8 cellular contexts compared by ENCODE assay signal in the genomic region with DNA sequence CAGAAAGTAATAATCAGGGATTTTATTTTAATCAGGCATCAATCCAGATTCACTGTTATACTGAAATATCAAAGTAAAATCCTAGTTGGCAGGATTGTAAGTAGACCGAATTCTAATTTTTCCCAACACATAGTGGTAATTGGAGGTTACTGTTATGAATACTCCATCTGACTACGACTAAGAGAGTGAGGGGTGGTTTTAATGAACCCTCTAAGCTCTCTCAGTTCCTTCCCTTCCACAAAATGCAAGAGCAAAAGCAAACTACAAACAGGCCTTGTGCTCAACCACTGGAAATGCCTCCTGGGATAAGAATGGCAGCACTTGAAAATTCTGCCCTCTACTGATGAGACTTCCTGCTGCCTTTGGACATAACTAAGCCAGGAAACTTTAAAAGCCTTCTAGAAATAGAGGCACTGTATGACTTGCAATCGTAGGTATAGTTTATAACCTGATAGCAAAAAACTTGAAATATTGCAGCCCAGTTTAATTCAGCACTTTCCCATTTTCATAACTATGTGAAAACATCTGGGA.
A peak's percentile ranks its signal among the peaks of the same experiment; 100 is the strongest.
DNase-seq lines count a peak whose midpoint lies in the region; ATAC-seq and TF ChIP-seq lines count a peak whose summit lies in the region.

No MANE protein-coding gene starts in this region.

- no peak overlapping the region for H3K4me3 Mint-ChIP-seq in activated CD4-positive, alpha-beta T cell treated with anti-CD3 and anti-CD28 coated beads, Interleukin-2, amount 10 ng/mL, durations not matched to agents 7 days and 5 days

- POLR2A ChIA-PET in OCI-LY7 (lab: Charles Lee) = interaction anchor here (0.7 to 1.0 kb wide), 2 partner anchors 9 to 185 kb away, joined by 3 to 4 read pairs; no protein-coding TSS in a partner anchor
- POLR2A ChIA-PET in activated CD4-positive, alpha-beta T cell treated with anti-CD3 and anti-CD28 coated beads, Interleukin-2, amount 10 ng/mL, durations not matched to agents 7 days and 5 days (lab: Charles Lee) = no interaction called here

- H3K4me3 ChIP-seq in cardiac muscle cell (no peak overlapping the region), right atrium auricular region (no peak overlapping the region), OCI-LY7 (ENCODE audit: low read depth, low read length, poor library complexity, severe bottlenecking) (no peak overlapping the region)

- H3K36me3 ChIP-seq in cardiac muscle cell (no peaks in the 10 kb centered on the region), right atrium auricular region (no peaks in the 10 kb centered on the region), OCI-LY7 (ENCODE audit: insufficient read depth, low read length) (peaks cover 25% of the 10 kb centered on the region)

- TF ChIP-seq CTCF in cardiac muscle cell (IDR thresholded peaks at IDR 0.05; ENCODE audit: low read depth, low read length) (peak; percentile 72), right atrium auricular region (IDR thresholded peaks at IDR 0.05) (peak in 1 of 2 donors; percentile 60), OCI-LY7 (conservative IDR thresholded peaks at IDR 0.05; ENCODE audit: low read length) (peak; percentile 53)

- ATAC-seq in HG03378 (IDR thresholded peaks at IDR 0.05; ENCODE audit: unreplicated experiment) = no peak
- ATAC-seq in GM21367 (IDR thresholded peaks at IDR 0.05; ENCODE audit: unreplicated experiment) = no peak

- H3K27ac ChIP-seq in cardiac muscle cell (no peak overlapping the region), right atrium auricular region (no peak overlapping the region), OCI-LY7 (ENCODE audit: low read depth, low read length, poor library complexity, severe bottlenecking) (no peak overlapping the region)

- no peak overlapping the region for H3K27ac Mint-ChIP-seq in activated CD4-positive, alpha-beta T cell treated with anti-CD3 and anti-CD28 coated beads, Interleukin-2, amount 10 ng/mL, durations not matched to agents 7 days and 5 days

- H3K4me1 Mint-ChIP-seq in activated CD4-positive, alpha-beta T cell treated with anti-CD3 and anti-CD28 coated beads, Interleukin-2, amount 10 ng/mL, durations not matched to agents 7 days and 5 days = no peaks in the 10 kb centered on the region

- no peaks in the 10 kb centered on the region for H3K27me3 ChIP-seq in cardiac muscle cell
- no peaks in the 10 kb centered on the region for H3K27me3 ChIP-seq in right atrium auricular region

- H3K9me3 ChIP-seq in cardiac muscle cell (ENCODE audit: low read depth) (no peaks in the 10 kb centered on the region), right atrium auricular region (no peaks in the 10 kb centered on the region), OCI-LY7 (ENCODE audit: low read length) (no peaks in the 10 kb centered on the region)

- H3K9me2 ChIP-seq in OCI-LY7 (ENCODE audit: insufficient read depth, low read length) = no peaks in the 10 kb centered on the region

- no TSS peak for BruUV-seq in OCI-LY7 (replicated peaks; lab: Mats Ljungman, UMichigan)

- intact Hi-C loops in OCI-LY7 (cut with micrococcal nuclease; ENCODE audit: unreplicated experiment) = no loop called here

- CTCF ChIA-PET in OCI-LY7 (lab: Charles Lee; ENCODE audit: unreplicated experiment) = no interaction called here
- CTCF ChIA-PET in activated CD4-positive, alpha-beta T cell treated with anti-CD3 and anti-CD28 coated beads, Interleukin-2, amount 10 ng/mL, durations not matched to agents 7 days and 5 days (lab: Charles Lee) = no interaction called here

- no peak overlapping the region for H2AFZ ChIP-seq in OCI-LY7 (ENCODE audit: low read length)

- H3K27me3 Mint-ChIP-seq in activated CD4-positive, alpha-beta T cell treated with anti-CD3 and anti-CD28 coated beads, Interleukin-2, amount 10 ng/mL, durations not matched to agents 7 days and 5 days = no peaks in the 10 kb centered on the region

- H3K4me1 ChIP-seq in cardiac muscle cell (ENCODE audit: low read depth) = no peaks in the 10 kb centered on the region
- no peaks in the 10 kb centered on the region for H3K4me1 ChIP-seq in right atrium auricular region
- no peaks in the 10 kb centered on the region for H3K4me1 ChIP-seq in OCI-LY7 (ENCODE audit: insufficient read depth, low read length, poor library complexity, severe bottlenecking)

- no peaks in the 10 kb centered on the region for H4K20me1 ChIP-seq in OCI-LY7 (ENCODE audit: insufficient read depth, low read length)

- H3K36me3 Mint-ChIP-seq in activated CD4-positive, alpha-beta T cell treated with anti-CD3 and anti-CD28 coated beads, Interleukin-2, amount 10 ng/mL, durations not matched to agents 7 days and 5 days (ENCODE audit: low read depth) = peaks cover 15% of the 10 kb centered on the region

- no peaks in the 10 kb centered on the region for H3K79me2 ChIP-seq in OCI-LY7 (ENCODE audit: insufficient read depth, low read depth, low read length)

- no peaks in the 10 kb centered on the region for H3K9me3 Mint-ChIP-seq in activated CD4-positive, alpha-beta T cell treated with anti-CD3 and anti-CD28 coated beads, Interleukin-2, amount 10 ng/mL, durations not matched to agents 7 days and 5 days

- no peak overlapping the region for H3K4me2 ChIP-seq in OCI-LY7 (ENCODE audit: low read length)

- DNase-seq in cardiac muscle cell (ENCODE audit: low read depth in 1 of 2, low spot score in 1 of 2) (peak; percentile 65 to 79), right atrium auricular region (ENCODE audit: low spot score) (no peak), OCI-LY7 (ENCODE audit: low spot score) (peak; percentile 12), globus pallidus (ENCODE audit: low spot score) (peak; percentile 66), NCI-H2171 treated with DMSO at 0.1 percent for 48 hours (lab: John Stamatoyannopoulos, UW) (no peak)
- no peak for DNase-seq in activated CD4-positive, alpha-beta T cell treated with anti-CD3 and anti-CD28 coated beads, Interleukin-2, amount 10 ng/mL, durations not matched to agents 7 days and 5 days

Comparison
In these comparisons a context has a peak if more than half of its experiments do, and no peak if none do; other contexts are left out.
1. DNase-seq: peak in cardiac muscle cell (2 of 2), OCI-LY7 (single experiment) and globus pallidus (single experiment); none in right atrium auricular region (single experiment), NCI-H2171 treated with DMSO at 0.1 percent for 48 hours (single experiment) and activated CD4-positive, alpha-beta T cell treated with anti-CD3 and anti-CD28 coated beads, Interleukin-2, amount 10 ng/mL, durations not matched to agents 7 days and 5 days (single experiment).